ENCODE assay signal across 8 cellular contexts in the genomic region with DNA sequence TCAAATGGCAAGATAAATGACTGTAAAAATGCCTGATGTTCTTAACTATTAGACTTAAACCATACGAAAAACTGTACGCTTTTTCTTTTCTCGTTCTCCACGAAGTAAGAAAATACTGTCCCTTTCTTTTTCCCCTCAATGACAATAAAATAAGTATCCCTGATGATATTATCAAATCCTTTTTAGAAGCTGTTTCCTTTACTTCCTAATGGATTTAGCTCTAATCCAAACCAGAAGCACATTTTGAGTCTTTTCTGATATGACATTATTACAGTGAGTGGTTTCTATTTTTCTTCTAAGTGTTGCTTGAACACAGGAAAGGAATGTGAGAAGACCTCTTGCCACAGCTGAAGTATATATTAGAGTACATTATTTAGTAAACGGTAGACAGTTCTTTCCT. TPM values are rescaled to one million over a fixed set of nuclear protein-coding genes. Genes with fewer than 3 reads are reported as not detected.
"Had no signal": no experiment of that assay in that cellular context is flagged by ENCODE, and none has a peak within 500 bp of the region (broad histone marks: within the 10 kb centered on the region; RNA-seq: fewer than 3 reads in every experiment).

No MANE protein-coding gene starts in this region.

- H3K4me3 ChIP-seq: K562 had no signal

- H3K4me1 Mint-ChIP-seq: IgD-negative memory B cell had no signal

- H3K27ac ChIP-seq: HL-60 had no signal

- H3K27me3 Mint-ChIP-seq: IgD-negative memory B cell had no signal

- ATAC-seq: HepG2, K562 had no signal

- H3K9me3 Mint-ChIP-seq: IgD-negative memory B cell had no signal

- FAIRE-seq: HepG2, HTR-8/SVneo, K562 had no signal

- DNase-seq: IMR-90, KBM-7, KG1 had no signal

- H3K4me3 Mint-ChIP-seq: IgD-negative memory B cell had no signal

- H3K27ac Mint-ChIP-seq: IgD-negative memory B cell had no signal

RNA-seq across cellular contexts. Expression of a gene that starts 32.4 kb away (rescaled TPM):
- total RNA-seq: HepG2 had no signal
